ENCODE assay signal across 8 cellular contexts in the genomic region with DNA sequence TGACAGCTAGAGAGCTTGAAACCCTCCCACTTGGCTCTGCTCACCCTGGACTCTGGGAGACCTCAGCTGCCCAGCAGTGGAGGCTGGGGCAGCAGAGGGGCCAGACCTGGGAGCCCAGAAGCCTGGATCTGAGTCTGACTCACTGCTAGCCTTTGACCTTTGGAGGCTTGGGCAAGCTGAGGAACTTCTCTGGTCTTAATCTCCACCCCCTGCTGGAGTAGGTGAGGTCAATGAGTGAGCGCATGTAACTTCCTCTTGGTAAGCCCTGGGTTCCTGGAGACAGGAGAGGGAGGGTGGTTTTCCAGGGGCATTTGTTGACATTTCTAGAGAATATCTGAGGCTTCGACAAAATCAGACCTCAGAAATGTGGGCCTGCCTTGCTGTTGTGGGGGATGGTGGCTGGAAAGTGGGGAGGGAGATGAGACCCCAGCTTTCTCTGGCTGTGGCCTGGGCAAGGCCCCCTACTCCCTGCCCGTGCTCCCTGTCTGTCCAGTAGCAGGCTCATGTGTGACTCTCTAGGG.
DNase-seq lines count a peak whose midpoint lies in the region; ATAC-seq and TF ChIP-seq lines count a peak whose summit lies in the region.

No MANE protein-coding gene starts in this region.

- peak overlapping the region; percentile 64 for H3K27ac Mint-ChIP-seq in activated CD4-positive, alpha-beta T cell treated with anti-CD3 and anti-CD28 coated beads, Interleukin-2, amount 10 ng/mL, durations not matched to agents 24 days and 14 days

- peak; percentile 65 for ATAC-seq in SK-N-SH treated with all-trans-retinoic acid at 6 μM for 48 hours
- ATAC-seq in stimulated activated naive CD8-positive, alpha-beta T cell treated with anti-CD3 and anti-CD28 coated beads, Interleukin-15, Interleukin-2, amounts not matched to agents 100 U/mL and 50 U/mL, for 24 hours, result peak; percentile 47
- ATAC-seq in HG03521 (IDR thresholded peaks at IDR 0.05; ENCODE audit: unreplicated experiment), result no peak
- ATAC-seq in GM19324 (IDR thresholded peaks at IDR 0.05; ENCODE audit: low FRiP score, unreplicated experiment), result no peak

- intact Hi-C loops in activated CD4-positive, alpha-beta T cell treated with anti-CD3 and anti-CD28 coated beads, Interleukin-2, amount 10 ng/mL, durations not matched to agents 24 days and 14 days (cut with micrococcal nuclease), result loop anchor here (1.0 to 2.0 kb wide), 5 partner anchors 9 to 149 kb away; partner anchors contain the start of genes ADAM17 and YWHAQ

- no peaks in the 10 kb centered on the region for H3K36me3 Mint-ChIP-seq in activated CD4-positive, alpha-beta T cell treated with anti-CD3 and anti-CD28 coated beads, Interleukin-2, amount 10 ng/mL, durations not matched to agents 24 days and 14 days (ENCODE audit: low read depth)

- peak overlapping the region; percentile 32 for H3K4me3 Mint-ChIP-seq in activated CD4-positive, alpha-beta T cell treated with anti-CD3 and anti-CD28 coated beads, Interleukin-2, amount 10 ng/mL, durations not matched to agents 24 days and 14 days

- peaks cover 19% of the 10 kb centered on the region for H3K9me3 Mint-ChIP-seq in activated CD4-positive, alpha-beta T cell treated with anti-CD3 and anti-CD28 coated beads, Interleukin-2, amount 10 ng/mL, durations not matched to agents 24 days and 14 days

- peaks cover 42% of the 10 kb centered on the region for H3K4me1 Mint-ChIP-seq in activated CD4-positive, alpha-beta T cell treated with anti-CD3 and anti-CD28 coated beads, Interleukin-2, amount 10 ng/mL, durations not matched to agents 24 days and 14 days

- H3K27me3 Mint-ChIP-seq in activated CD4-positive, alpha-beta T cell treated with anti-CD3 and anti-CD28 coated beads, Interleukin-2, amount 10 ng/mL, durations not matched to agents 24 days and 14 days, result peaks cover 2% of the 10 kb centered on the region

- DNase-seq in activated CD4-positive, alpha-beta T cell treated with anti-CD3 and anti-CD28 coated beads, Interleukin-2, amount 10 ng/mL, durations not matched to agents 24 days and 14 days, result peak; percentile 69
- DNase-seq in activated CD4-positive, alpha-beta T cell treated with anti-CD3 and anti-CD28 coated beads for 4 hours, result no peak
- DNase-seq in fibroblast of gingiva (ENCODE audit: low read depth), result peak; percentile 70
- DNase-seq in stimulated activated naive CD8-positive, alpha-beta T cell treated with anti-CD3 and anti-CD28 coated beads, Interleukin-15, Interleukin-2, amounts not matched to agents 100 U/mL and 50 U/mL, for 24 hours, result peak; percentile 38
- no peak for DNase-seq in pons (ENCODE audit: low spot score)

TF ChIP-seq in SK-N-SH treated with all-trans-retinoic acid at 6 μM for 48 hours, 23 proteins besides CTCF, POLR2A, EP300 and RAD21:
- TF ChIP-seq BACH2 (CRISPR knock-in tag; IDR thresholded peaks at IDR 0.05; ENCODE audit: borderline replicate concordance) (no peak), TOX (CRISPR knock-in tag; IDR thresholded peaks at IDR 0.05; ENCODE audit: borderline replicate concordance) (no peak), ISL1 (CRISPR knock-in tag; IDR thresholded peaks at IDR 0.05) (no peak), ESRRG (CRISPR knock-in tag; IDR thresholded peaks at IDR 0.05) (no peak), ZFP30 (CRISPR knock-in tag; IDR thresholded peaks at IDR 0.05) (no peak), OSR1 (CRISPR knock-in tag; IDR thresholded peaks at IDR 0.05) (no peak), ZNF8 (CRISPR knock-in tag; IDR thresholded peaks at IDR 0.05) (no peak), ZFP3 (CRISPR knock-in tag; IDR thresholded peaks at IDR 0.05) (no peak)

Comparison
In these comparisons a context has a peak if more than half of its experiments do, and no peak if none do; other contexts are left out.
1. DNase-seq: peak in activated CD4-positive, alpha-beta T cell treated with anti-CD3 and anti-CD28 coated beads, Interleukin-2, amount 10 ng/mL, durations not matched to agents 24 days and 14 days (single experiment), fibroblast of gingiva (single experiment) and stimulated activated naive CD8-positive, alpha-beta T cell treated with anti-CD3 and anti-CD28 coated beads, Interleukin-15, Interleukin-2, amounts not matched to agents 100 U/mL and 50 U/mL, for 24 hours (single experiment); none in activated CD4-positive, alpha-beta T cell treated with anti-CD3 and anti-CD28 coated beads for 4 hours (0 of 2) and pons (single experiment).
2. ATAC-seq: peak in SK-N-SH treated with all-trans-retinoic acid at 6 μM for 48 hours (single experiment) and stimulated activated naive CD8-positive, alpha-beta T cell treated with anti-CD3 and anti-CD28 coated beads, Interleukin-15, Interleukin-2, amounts not matched to agents 100 U/mL and 50 U/mL, for 24 hours (single experiment); none in HG03521 (single experiment) and GM19324 (single experiment).